In the genomic region with DNA sequence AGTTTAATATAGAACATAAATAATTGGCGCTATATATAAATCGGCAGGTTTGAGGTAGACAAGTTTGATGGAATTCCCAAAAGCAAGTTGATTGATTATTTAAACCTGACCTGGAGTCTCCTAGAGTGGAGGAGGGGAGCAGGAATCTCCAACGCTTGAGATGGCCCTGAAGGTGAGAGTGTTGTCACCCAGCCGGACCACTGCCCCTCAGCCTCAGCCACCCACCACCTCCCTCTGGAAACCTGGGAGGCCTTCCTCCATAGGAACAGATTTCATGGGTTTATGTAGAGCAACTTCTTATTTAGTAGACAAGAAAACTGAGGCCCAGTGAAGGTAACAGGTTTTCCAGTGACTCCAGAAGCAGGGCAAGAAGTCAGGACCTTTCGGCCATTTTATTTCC, we compare ENCODE assay signal across 2 cellular contexts.
"Had no signal": no experiment of that assay in that cellular context is flagged by ENCODE, and none has a peak within 500 bp of the region (broad histone marks: within the 10 kb centered on the region; RNA-seq: fewer than 3 reads in every experiment).

No MANE protein-coding gene starts in this region.

- DNase-seq: GDM1, GF-D8 had no signal
